Comparison of ENCODE assay signal across 10 cellular contexts in genomic region chr11:15114501-15115475, GRCh38. TPM values are rescaled to one million over a fixed set of nuclear protein-coding genes. Genes with fewer than 3 reads are reported as not detected.
A peak's percentile ranks its signal among the peaks of the same experiment; 100 is the strongest.
DNase-seq lines count a peak whose midpoint lies in the region; ATAC-seq and TF ChIP-seq lines count a peak whose summit lies in the region.
"Had no signal": no experiment of that assay in that cellular context is flagged by ENCODE, and none has a peak within 500 bp of the region (broad histone marks: within the 10 kb centered on the region; RNA-seq: fewer than 3 reads in every experiment).

Gene INSC, plus strand, starts transcription at chr11:15114923. Its CDS starts 34,252 bp downstream, at chr11:15149175.

- DNase-seq in NCI-H82 (lab: John Stamatoyannopoulos, UW), result peak; percentile 7
- no peak for DNase-seq in NCI-H82 treated with DMSO at 0.1 percent for 48 hours (lab: John Stamatoyannopoulos, UW; ENCODE audit: unreplicated experiment)
- DNase-seq in cardiac fibroblast (ENCODE audit: low read depth in 2 of 2), result peak in 1 of 2 donors; percentile 15
- no peak for DNase-seq in kidney epithelial cell (ENCODE audit: low read depth)
- DNase-seq in tibial artery, result no peak
- DNase-seq in NCI-H510A (lab: John Stamatoyannopoulos, UW), result no peak
- DNase-seq in T-helper 9 cell, result no peak
- DNase-seq: CD8-positive, alpha-beta memory T cell; SJCRH30 had no signal

- H3K4me1 ChIP-seq in tibial artery, result peaks cover 0 to 14% (median 13%) of the 10 kb centered on the region in 4 donors
- H3K4me1 ChIP-seq: SJCRH30 had no signal

- TF ChIP-seq CTCF in cardiac fibroblast (IDR thresholded peaks at IDR 0.05; ENCODE audit: low read depth, low read length) (no peak), kidney epithelial cell (IDR thresholded peaks at IDR 0.05; ENCODE audit: insufficient read depth, low read length, poor library complexity, severe bottlenecking) (peak; percentile 4), tibial artery (IDR thresholded peaks at IDR 0.05) (no peak)

- H3K27me3 ChIP-seq in kidney epithelial cell (ENCODE audit: control insufficient read depth, insufficient read depth, low read length) (peaks cover 2% of the 10 kb centered on the region), tibial artery (peaks cover 0 to 4% of the 10 kb centered on the region in 2 donors)
- H3K27me3 ChIP-seq: SJCRH30 had no signal

- no peaks in the 10 kb centered on the region for H3K9me3 ChIP-seq in tibial artery
- H3K9me3 ChIP-seq: SJCRH30 had no signal

- no peaks in the 10 kb centered on the region for H3K36me3 ChIP-seq in kidney epithelial cell (ENCODE audit: control insufficient read depth, insufficient read depth, low read length)
- H3K36me3 ChIP-seq in tibial artery, result no peaks in the 10 kb centered on the region
- H3K36me3 ChIP-seq: SJCRH30 had no signal

- ATAC-seq in GM19324 (IDR thresholded peaks at IDR 0.05; ENCODE audit: low FRiP score, unreplicated experiment), result no peak

- intact Hi-C loops in tibial artery (cut with DNase I; ENCODE audit: low total_unique reads), result loop anchor here (10.0 kb wide), 1 partner anchor 1500 kb away; no protein-coding TSS in a partner anchor

- H3K4me3 ChIP-seq in cardiac fibroblast (replicated peaks in 1 of 2; ENCODE audit: low read depth in 2 of 2, low read length in 2 of 2) (peak within 1 kb of the TSS; percentile 44 to 47), kidney epithelial cell (ENCODE audit: low read depth, low read length) (peak within 1 kb of the TSS; percentile 18), tibial artery (peak within 1 kb of the TSS; percentile 45 to 59)
- H3K4me3 ChIP-seq: SJCRH30 had no signal

- peak within 1 kb of the TSS in 1 of 2 donors; percentile 12 for H3K27ac ChIP-seq in tibial artery
- H3K27ac ChIP-seq: SJCRH30 had no signal

RNA-seq across cellular contexts. Expression of gene INSC, which starts in this region (rescaled TPM):
- 0.27 and 0.33 TPM in 2 replicates for total RNA-seq in kidney epithelial cell
- total RNA-seq: CD8-positive, alpha-beta memory T cell; SJCRH30 had no signal
